ENCODE assay signal across 8 cellular contexts in the genomic region with DNA sequence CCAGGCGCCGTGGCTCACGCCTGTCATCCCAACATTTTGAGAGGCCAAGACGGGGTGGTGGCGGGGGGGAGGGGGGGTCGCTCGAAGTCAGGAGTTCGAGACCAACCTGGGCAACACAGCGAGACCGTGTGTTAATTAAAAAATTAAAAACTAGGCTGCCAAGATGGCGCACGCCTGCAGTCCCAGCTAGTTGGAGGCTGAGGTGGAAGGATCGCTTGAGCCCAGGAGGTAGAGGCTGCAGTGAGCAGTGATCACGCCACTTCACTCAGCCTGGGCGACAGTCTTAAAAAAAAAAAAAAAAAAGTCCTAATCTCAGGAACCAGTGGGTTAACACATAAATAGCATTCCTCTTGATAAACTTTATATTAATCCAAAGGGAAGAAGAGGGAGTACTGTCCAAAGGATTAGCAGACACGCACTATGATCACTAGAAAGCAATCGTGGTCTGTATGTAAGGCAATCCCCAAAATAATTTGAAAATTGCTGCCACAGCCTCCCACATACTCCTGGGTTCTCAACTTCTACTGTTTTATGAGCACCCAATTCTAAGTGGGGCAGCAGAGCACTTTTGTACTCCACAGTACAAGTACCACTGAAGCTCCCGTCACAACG. TPM values are rescaled to one million over a fixed set of nuclear protein-coding genes. Genes with fewer than 3 reads are reported as not detected.
A peak's percentile ranks its signal among the peaks of the same experiment; 100 is the strongest.
DNase-seq lines count a peak whose midpoint lies in the region; ATAC-seq, FAIRE-seq and TF ChIP-seq lines count a peak whose summit lies in the region.

No MANE protein-coding gene starts in this region.

- DNase-seq in activated naive CD4-positive, alpha-beta T cell treated with anti-CD3 and anti-CD28 coated beads for 36 hours = no peak
- no peak for DNase-seq in activated naive CD4-positive, alpha-beta T cell (lab: John Stamatoyannopoulos, UW)
- DNase-seq in activated naive CD8-positive, alpha-beta T cell treated with anti-CD3 and anti-CD28 coated beads, Interleukin-2, amount 50 U/mL, for 24 hours = no peak
- DNase-seq in kidney (no peak), D721Med (ENCODE audit: insufficient read length, low spot score) (no peak), pons (ENCODE audit: low spot score) (no peak)

- peaks cover 12% of the 10 kb centered on the region for H3K27me3 ChIP-seq in thymus (ENCODE audit: control insufficient read depth, insufficient read depth)

- no peaks in the 10 kb centered on the region for H3K9me3 Mint-ChIP-seq in activated naive CD4-positive, alpha-beta T cell treated with anti-CD3 and anti-CD28 coated beads for 36 hours
- H3K9me3 Mint-ChIP-seq in activated naive CD8-positive, alpha-beta T cell treated with anti-CD3 and anti-CD28 coated beads, Interleukin-2, amount 50 U/mL, for 24 hours = no peaks in the 10 kb centered on the region

- H3K36me3 ChIP-seq in kidney (ENCODE audit: control insufficient read depth in 1 of 2, insufficient read depth in 2 of 2, low read length in 2 of 2) = no peaks in the 10 kb centered on the region
- H3K36me3 ChIP-seq in thymus (ENCODE audit: control insufficient read depth, insufficient read depth) = no peaks in the 10 kb centered on the region

- peaks cover 22% of the 10 kb centered on the region for H3K27me3 Mint-ChIP-seq in activated naive CD4-positive, alpha-beta T cell treated with anti-CD3 and anti-CD28 coated beads for 36 hours (ENCODE audit: low read depth)
- H3K27me3 Mint-ChIP-seq in activated naive CD8-positive, alpha-beta T cell treated with anti-CD3 and anti-CD28 coated beads, Interleukin-2, amount 50 U/mL, for 24 hours = peaks cover 21% of the 10 kb centered on the region

- H3K4me1 ChIP-seq in kidney (ENCODE audit: control insufficient read depth in 1 of 2, insufficient read depth in 1 of 2, low read depth in 1 of 2, low read length in 2 of 2) (peaks cover 4 to 6% of the 10 kb centered on the region in 2 donors), thymus (ENCODE audit: control insufficient read depth, insufficient read depth, low read length) (peaks cover 14% of the 10 kb centered on the region)

- TF ChIP-seq CTCF in kidney (IDR thresholded peaks at IDR 0.05; ENCODE audit: borderline replicate concordance, extremely low read depth, insufficient read depth) = no peak
- no peak for TF ChIP-seq CTCF in D721Med (IDR thresholded peaks at IDR 0.05; ENCODE audit: insufficient read depth, missing control alignments)

- H3K4me3 Mint-ChIP-seq in activated naive CD4-positive, alpha-beta T cell treated with anti-CD3 and anti-CD28 coated beads for 36 hours = peak overlapping the region; percentile 94
- H3K4me3 Mint-ChIP-seq in activated naive CD8-positive, alpha-beta T cell treated with anti-CD3 and anti-CD28 coated beads, Interleukin-2, amount 50 U/mL, for 24 hours = peak overlapping the region; percentile 98

- FAIRE-seq in kidney (lab: Jason Lieb, UNC) (no peak), D721Med (lab: Jason Lieb, UNC) (no peak)

- peaks cover 27% of the 10 kb centered on the region for H3K36me3 Mint-ChIP-seq in activated naive CD4-positive, alpha-beta T cell treated with anti-CD3 and anti-CD28 coated beads for 36 hours (ENCODE audit: low read depth)
- H3K36me3 Mint-ChIP-seq in activated naive CD8-positive, alpha-beta T cell treated with anti-CD3 and anti-CD28 coated beads, Interleukin-2, amount 50 U/mL, for 24 hours (ENCODE audit: low read depth) = peaks cover 30% of the 10 kb centered on the region

- 59% methylated on average over 19 of the region's 19 CpGs for WGBS in thymus

- peak overlapping the region; percentile 67 to 90 for H3K9ac ChIP-seq in kidney (ENCODE audit: low read length in 2 of 2)

- intact Hi-C loops in activated naive CD4-positive, alpha-beta T cell treated with anti-CD3 and anti-CD28 coated beads for 36 hours (cut with micrococcal nuclease) = loop anchor here (5.0 kb wide), 2 partner anchors 380 to 390 kb away; a partner anchor contains a TSS
- intact Hi-C loops in kidney (cut with DNase I) = no loop called here

- no peaks in the 10 kb centered on the region for H3K9me3 ChIP-seq in kidney (ENCODE audit: control insufficient read depth in 1 of 2, low read length in 2 of 2)
- no peaks in the 10 kb centered on the region for H3K9me3 ChIP-seq in thymus (ENCODE audit: control insufficient read depth)

- peak overlapping the region; percentile 95 for H3K27ac Mint-ChIP-seq in activated naive CD4-positive, alpha-beta T cell treated with anti-CD3 and anti-CD28 coated beads for 36 hours
- peak overlapping the region; percentile 95 for H3K27ac Mint-ChIP-seq in activated naive CD8-positive, alpha-beta T cell treated with anti-CD3 and anti-CD28 coated beads, Interleukin-2, amount 50 U/mL, for 24 hours

- H3K27ac ChIP-seq in kidney (ENCODE audit: low read depth in 2 of 2, low read length in 2 of 2) (peak overlapping the region; percentile 54 to 76), thymus (ENCODE audit: low read depth) (peak overlapping the region; percentile 84)

- CTCF ChIA-PET in activated naive CD4-positive, alpha-beta T cell treated with anti-CD3 and anti-CD28 coated beads for 36 hours (lab: Charles Lee) = interaction anchor here (1.4 kb wide), 1 partner anchor 15 kb away, joined by 7 read pairs; a partner anchor contains a TSS

- peaks cover 44% of the 10 kb centered on the region for H3K4me1 Mint-ChIP-seq in activated naive CD4-positive, alpha-beta T cell treated with anti-CD3 and anti-CD28 coated beads for 36 hours (ENCODE audit: low read depth)
- H3K4me1 Mint-ChIP-seq in activated naive CD8-positive, alpha-beta T cell treated with anti-CD3 and anti-CD28 coated beads, Interleukin-2, amount 50 U/mL, for 24 hours = peaks cover 33% of the 10 kb centered on the region

- peak; percentile 8 for ATAC-seq in activated naive CD8-positive, alpha-beta T cell treated with anti-CD3 and anti-CD28 coated beads, Interleukin-2, amount 50 U/mL, for 24 hours
- ATAC-seq in HG03342 (IDR thresholded peaks at IDR 0.05; ENCODE audit: unreplicated experiment) = no peak

- H3K4me3 ChIP-seq in kidney (ENCODE audit: low read length in 2 of 2) (peak overlapping the region; percentile 94 to 98), thymus (ENCODE audit: low read length) (peak overlapping the region; percentile 83)

RNA-seq across cellular contexts. Expression of a gene that starts 0.6 kb away (rescaled TPM):
- 10 to 100 TPM; 14.9 to 18.5 TPM for total RNA-seq in activated naive CD4-positive, alpha-beta T cell treated with anti-CD3 and anti-CD28 coated beads for 36 hours
- total RNA-seq in kidney = 9.4 TPM
- 9.9 TPM for polyA plus RNA-seq in kidney (ENCODE audit: insufficient read depth, low read depth, low replicate concordance)
- 17.2 TPM for polyA plus RNA-seq in thymus

RNA-seq across cellular contexts. Expression of a gene that starts 1.9 kb away (rescaled TPM):
- total RNA-seq in activated naive CD4-positive, alpha-beta T cell treated with anti-CD3 and anti-CD28 coated beads for 36 hours = not detected
- total RNA-seq in kidney = 1.1 TPM
- polyA plus RNA-seq in kidney (ENCODE audit: insufficient read depth, low read depth, low replicate concordance) (3.8 TPM), thymus (1.1 TPM)

RNA-seq across cellular contexts. Expression of a gene that starts 15.0 kb away (rescaled TPM):
- 10 to 100 TPM; 10.2 to 11.7 TPM for total RNA-seq in activated naive CD4-positive, alpha-beta T cell treated with anti-CD3 and anti-CD28 coated beads for 36 hours
- 3.0 TPM for total RNA-seq in kidney
- polyA plus RNA-seq in kidney (ENCODE audit: insufficient read depth, low read depth, low replicate concordance) (4.9 TPM), thymus (3.6 TPM)

RNA-seq across cellular contexts. Expression of a gene that starts 43.4 kb away (rescaled TPM):
- total RNA-seq in activated naive CD4-positive, alpha-beta T cell treated with anti-CD3 and anti-CD28 coated beads for 36 hours = not detected
- not detected for total RNA-seq in kidney
- polyA plus RNA-seq in kidney (ENCODE audit: insufficient read depth, low read depth, low replicate concordance) (not detected), thymus (0.84 TPM)
